2 cellular contexts compared by ENCODE assay signal in the genomic region with DNA sequence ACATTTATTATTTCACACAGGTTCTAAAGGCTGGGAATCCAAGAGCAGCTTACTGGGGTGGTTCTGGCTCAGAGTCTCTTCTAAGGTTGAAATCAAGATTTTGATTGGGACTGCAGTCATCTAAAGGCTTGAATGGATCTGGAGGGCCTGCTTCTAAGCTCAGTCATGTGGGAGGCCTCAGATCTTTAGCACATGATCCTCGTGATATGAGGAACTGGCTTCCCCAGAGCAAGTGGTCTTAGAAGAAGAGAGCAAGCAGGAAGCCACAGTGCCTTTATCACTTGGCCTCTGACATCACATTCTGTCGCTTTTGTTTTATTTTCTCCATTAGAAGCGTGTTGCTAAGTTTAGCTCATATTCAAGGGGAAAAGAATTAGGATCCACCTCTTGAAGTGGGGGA.
A peak's percentile ranks its signal among the peaks of the same experiment; 100 is the strongest.
TF ChIP-seq lines count a peak whose summit lies in the region.

No MANE protein-coding gene starts in this region.

TF ChIP-seq in K562, 482 proteins besides CTCF, POLR2A, EP300 and RAD21 (continued from another document):
- no peak for TF ChIP-seq PHF20 (IDR thresholded peaks at IDR 0.05; ENCODE audit: partially characterized antibody)
- TF ChIP-seq, protein P1, sequence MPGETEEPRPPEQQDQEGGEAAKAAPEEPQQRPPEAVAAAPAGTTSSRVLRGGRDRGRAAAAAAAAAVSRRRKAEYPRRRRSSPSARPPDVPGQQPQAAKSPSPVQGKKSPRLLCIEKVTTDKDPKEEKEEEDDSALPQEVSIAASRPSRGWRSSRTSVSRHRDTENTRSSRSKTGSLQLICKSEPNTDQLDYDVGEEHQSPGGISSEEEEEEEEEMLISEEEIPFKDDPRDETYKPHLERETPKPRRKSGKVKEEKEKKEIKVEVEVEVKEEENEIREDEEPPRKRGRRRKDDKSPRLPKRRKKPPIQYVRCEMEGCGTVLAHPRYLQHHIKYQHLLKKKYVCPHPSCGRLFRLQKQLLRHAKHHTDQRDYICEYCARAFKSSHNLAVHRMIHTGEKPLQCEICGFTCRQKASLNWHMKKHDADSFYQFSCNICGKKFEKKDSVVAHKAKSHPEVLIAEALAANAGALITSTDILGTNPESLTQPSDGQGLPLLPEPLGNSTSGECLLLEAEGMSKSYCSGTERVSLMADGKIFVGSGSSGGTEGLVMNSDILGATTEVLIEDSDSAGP (CRISPR knock-in tag; IDR thresholded peaks at IDR 0.05): no peak
- TF ChIP-seq HEY1 (CRISPR knock-in tag; IDR thresholded peaks at IDR 0.05; ENCODE audit: borderline replicate concordance): no peak
- TF ChIP-seq ZSCAN29 (IDR thresholded peaks at IDR 0.05): no peak
- 0 out of 2 replicates have a peak, but pooled peaks have one; percentile 18 for TF ChIP-seq ATF7 (IDR thresholded peaks at IDR 0.05)
- no peak for TF ChIP-seq NR2C2 (CRISPR knock-in tag; IDR thresholded peaks at IDR 0.05)
- TF ChIP-seq NR2C2 (tag; IDR thresholded peaks at IDR 0.05): no peak
- no peak for TF ChIP-seq NUFIP1 (IDR thresholded peaks at IDR 0.05; ENCODE audit: partially characterized antibody)
- TF ChIP-seq SMARCA5 (IDR thresholded peaks at IDR 0.05): no peak
- TF ChIP-seq RBM25 (IDR thresholded peaks at IDR 0.05; ENCODE audit: low read depth, low read length, severe bottlenecking): no peak
- TF ChIP-seq BHLHE40 (IDR thresholded peaks at IDR 0.05; ENCODE audit: low read length): peak; percentile 50
- no peak for TF ChIP-seq TAL1 (IDR thresholded peaks at IDR 0.05)
- no peak for TF ChIP-seq NFE2 (IDR thresholded peaks at IDR 0.05; ENCODE audit: low read depth)
- TF ChIP-seq MYNN (IDR thresholded peaks at IDR 0.05): no peak
- TF ChIP-seq MYNN (CRISPR knock-in tag; IDR thresholded peaks at IDR 0.05): no peak
- peak; percentile 66 for TF ChIP-seq L3MBTL2 (IDR thresholded peaks at IDR 0.05)
- TF ChIP-seq, protein P2, sequence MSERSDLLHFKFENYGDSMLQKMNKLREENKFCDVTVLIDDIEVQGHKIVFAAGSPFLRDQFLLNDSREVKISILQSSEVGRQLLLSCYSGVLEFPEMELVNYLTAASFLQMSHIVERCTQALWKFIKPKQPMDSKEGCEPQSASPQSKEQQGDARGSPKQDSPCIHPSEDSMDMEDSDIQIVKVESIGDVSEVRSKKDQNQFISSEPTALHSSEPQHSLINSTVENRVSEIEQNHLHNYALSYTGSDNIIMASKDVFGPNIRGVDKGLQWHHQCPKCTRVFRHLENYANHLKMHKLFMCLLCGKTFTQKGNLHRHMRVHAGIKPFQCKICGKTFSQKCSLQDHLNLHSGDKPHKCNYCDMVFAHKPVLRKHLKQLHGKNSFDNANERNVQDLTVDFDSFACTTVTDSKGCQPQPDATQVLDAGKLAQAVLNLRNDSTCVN (CRISPR knock-in tag; IDR thresholded peaks at IDR 0.05): no peak
- peak; percentile 75 for TF ChIP-seq ZNF239 (CRISPR knock-in tag; IDR thresholded peaks at IDR 0.05)
- no peak for TF ChIP-seq KDM5B (IDR thresholded peaks at IDR 0.05; ENCODE audit: insufficient replicate concordance, low read depth, low read length)
- TF ChIP-seq ZNF324 (CRISPR knock-in tag; IDR thresholded peaks at IDR 0.05): no peak
- TF ChIP-seq CC2D1A (IDR thresholded peaks at IDR 0.05): no peak
- no peak for TF ChIP-seq SMAD2 (IDR thresholded peaks at IDR 0.05; ENCODE audit: low read depth, low read length)
- peak; percentile 64 for TF ChIP-seq ZFX (CRISPR knock-in tag; IDR thresholded peaks at IDR 0.05)
- TF ChIP-seq SPI1 (IDR thresholded peaks at IDR 0.05; ENCODE audit: borderline replicate concordance, low read depth, low read length): peak; percentile 79
- TF ChIP-seq, protein P3, sequence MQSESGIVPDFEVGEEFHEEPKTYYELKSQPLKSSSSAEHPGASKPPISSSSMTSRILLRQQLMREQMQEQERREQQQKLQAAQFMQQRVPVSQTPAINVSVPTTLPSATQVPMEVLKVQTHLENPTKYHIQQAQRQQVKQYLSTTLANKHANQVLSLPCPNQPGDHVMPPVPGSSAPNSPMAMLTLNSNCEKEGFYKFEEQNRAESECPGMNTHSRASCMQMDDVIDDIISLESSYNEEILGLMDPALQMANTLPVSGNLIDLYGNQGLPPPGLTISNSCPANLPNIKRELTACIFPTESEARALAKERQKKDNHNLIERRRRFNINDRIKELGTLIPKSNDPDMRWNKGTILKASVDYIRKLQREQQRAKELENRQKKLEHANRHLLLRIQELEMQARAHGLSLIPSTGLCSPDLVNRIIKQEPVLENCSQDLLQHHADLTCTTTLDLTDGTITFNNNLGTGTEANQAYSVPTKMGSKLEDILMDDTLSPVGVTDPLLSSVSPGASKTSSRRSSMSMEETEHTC (IDR thresholded peaks at IDR 0.05): 0 out of 2 replicates have a peak, but pooled peaks have one; percentile 50
- TF ChIP-seq SLC30A9 (CRISPR knock-in tag; IDR thresholded peaks at IDR 0.05): no peak
- TF ChIP-seq JUND (IDR thresholded peaks at IDR 0.05; ENCODE audit: borderline replicate concordance, low read depth, low read length): peak; percentile 38; the same call in 1 of the 2 replicates
- no peak for TF ChIP-seq JUND (tag; IDR thresholded peaks at IDR 0.05; ENCODE audit: borderline replicate concordance, low read depth, low read length)
- no peak for TF ChIP-seq FOXM1 (IDR thresholded peaks at IDR 0.05; ENCODE audit: low read depth)
- no peak for TF ChIP-seq FOXM1 (CRISPR knock-in tag; IDR thresholded peaks at IDR 0.05; ENCODE audit: low read depth)

TF ChIP-seq in GM12891, 5 proteins besides CTCF, POLR2A, EP300 and RAD21 (continued from another document):
- TF ChIP-seq POLR2AphosphoS5 (IDR thresholded peaks at IDR 0.05; ENCODE audit: low read depth, low read length) (no peak), TAF1 (IDR thresholded peaks at IDR 0.05; ENCODE audit: low read depth, low read length) (no peak)
